ENCODE assay signal across 9 cellular contexts in genomic region chr6:109165392-109165964, GRCh38.
DNase-seq lines count a peak whose midpoint lies in the region; ATAC-seq and TF ChIP-seq lines count a peak whose summit lies in the region.
"Had no signal": no experiment of that assay in that cellular context is flagged by ENCODE, and none has a peak within 500 bp of the region (broad histone marks: within the 10 kb centered on the region; RNA-seq: fewer than 3 reads in every experiment).

No MANE protein-coding gene starts in this region.

- no peak for TF ChIP-seq CTCF in hepatocyte (IDR thresholded peaks at IDR 0.05; ENCODE audit: poor library complexity)

- H3K27ac ChIP-seq in hepatocyte, result peak overlapping the region; percentile 25

- peak overlapping the region; percentile 32 for H3K4me2 ChIP-seq in hepatocyte

- intact Hi-C loops in Right ventricle myocardium superior (cut with DNase I) (no loop called here), cardiac septum (cut with DNase I) (no loop called here)

- 53% methylated on average over 1 of the region's 1 CpG for WGBS in hepatocyte (ENCODE audit: low lambda C conversion rate, missing lambda C conversion rate)

- peak; percentile 92 for ATAC-seq in Right ventricle myocardium superior (ENCODE audit: poor library complexity)
- no peak for ATAC-seq in HG03442 (IDR thresholded peaks at IDR 0.05; ENCODE audit: unreplicated experiment)
- ATAC-seq in GM18858 (IDR thresholded peaks at IDR 0.05; ENCODE audit: unreplicated experiment), result no peak

- H3K4me3 ChIP-seq in adipocyte (ENCODE audit: low read length) (no peak overlapping the region), hepatocyte (no peak overlapping the region)

- H3K9ac ChIP-seq in adipocyte (ENCODE audit: low read length), result no peak overlapping the region

- H2AFZ ChIP-seq in hepatocyte, result no peak overlapping the region

- H3K9me3 ChIP-seq in adipocyte (ENCODE audit: control insufficient read depth, low read length), result no peaks in the 10 kb centered on the region
- no peaks in the 10 kb centered on the region for H3K9me3 ChIP-seq in hepatocyte (ENCODE audit: low read depth)

- DNase-seq in Right ventricle myocardium superior (no peak), cardiac septum (ENCODE audit: low spot score) (no peak), adipocyte (ENCODE audit: low read depth) (peak; percentile 55), hepatocyte (ENCODE audit: low spot score) (peak; percentile 70), dedifferentiated amniotic fluid mesenchymal stem cell (ENCODE audit: extremely low spot score) (no peak), DMS 273 treated with DMSO at 0.1 percent for 48 hours (lab: John Stamatoyannopoulos, UW) (no peak)
- DNase-seq: retina had no signal

- H3K9me2 ChIP-seq in hepatocyte (replicated peaks; ENCODE audit: insufficient read depth), result no peaks in the 10 kb centered on the region

- no peaks in the 10 kb centered on the region for H4K20me1 ChIP-seq in hepatocyte (ENCODE audit: insufficient read depth, poor library complexity, severe bottlenecking)

- H3K27me3 ChIP-seq in adipocyte (replicated peaks; ENCODE audit: control insufficient read depth, insufficient read depth, low read length), result no peaks in the 10 kb centered on the region
- no peaks in the 10 kb centered on the region for H3K27me3 ChIP-seq in hepatocyte

- H3K4me1 ChIP-seq in adipocyte (ENCODE audit: control insufficient read depth, insufficient read depth, low read length), result peaks cover 10% of the 10 kb centered on the region
- H3K4me1 ChIP-seq in hepatocyte (ENCODE audit: insufficient read depth), result no peaks in the 10 kb centered on the region

- no peaks in the 10 kb centered on the region for H3K79me2 ChIP-seq in hepatocyte

- H3K36me3 ChIP-seq in adipocyte (ENCODE audit: control insufficient read depth, insufficient read depth, low read length, severe bottlenecking) (peaks cover 10% of the 10 kb centered on the region), hepatocyte (replicated peaks; ENCODE audit: insufficient read depth, low read depth) (no peaks in the 10 kb centered on the region)

Comparison
In these comparisons a context has a peak if more than half of its experiments do, and no peak if none do; other contexts are left out.
1. DNase-seq: peak in adipocyte (single experiment) and hepatocyte (single experiment); none in Right ventricle myocardium superior (single experiment), cardiac septum (single experiment), dedifferentiated amniotic fluid mesenchymal stem cell (single experiment) and DMS 273 treated with DMSO at 0.1 percent for 48 hours (single experiment).